ENCODE assay signal across 8 cellular contexts in the genomic region with DNA sequence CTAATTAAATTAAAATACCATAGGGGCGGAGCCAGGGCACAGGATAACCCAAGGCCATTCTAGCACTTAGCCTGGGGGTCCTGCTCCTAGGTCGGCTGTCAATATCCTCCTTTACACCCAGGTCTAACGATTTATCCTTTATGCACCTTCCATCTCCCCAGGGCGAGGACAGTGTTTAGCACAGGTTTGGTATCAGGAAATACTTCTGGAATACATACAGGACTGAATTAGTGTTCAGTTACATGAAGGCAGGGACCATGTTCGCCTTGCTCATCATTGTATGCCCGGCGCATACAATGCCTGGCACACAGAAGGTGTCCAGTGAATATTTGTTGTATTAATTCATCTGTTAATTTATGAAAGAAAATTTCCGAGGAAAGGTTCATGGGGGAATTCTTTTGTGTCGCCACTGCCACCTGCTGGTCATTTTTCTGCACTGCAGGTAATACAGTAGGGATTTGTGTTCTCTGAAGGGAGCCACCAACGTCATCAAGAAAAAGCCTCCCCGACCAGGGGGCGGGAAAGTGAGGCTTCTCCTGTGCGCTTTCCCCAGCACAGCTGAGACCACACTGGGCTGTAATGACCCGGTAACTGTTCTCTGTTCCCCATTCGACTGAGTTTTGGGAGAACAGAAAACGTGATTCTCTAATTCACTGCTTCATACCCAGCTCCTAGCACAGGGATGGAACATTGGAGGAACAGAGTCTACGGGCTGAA.
A peak's percentile ranks its signal among the peaks of the same experiment; 100 is the strongest.
DNase-seq lines count a peak whose midpoint lies in the region; ATAC-seq, FAIRE-seq and TF ChIP-seq lines count a peak whose summit lies in the region.

No MANE protein-coding gene starts in this region.

- H3K4me1 Mint-ChIP-seq in astrocyte (ENCODE audit: low read depth, unreplicated experiment), result no peaks in the 10 kb centered on the region

- H3K27ac Mint-ChIP-seq in astrocyte (ENCODE audit: unreplicated experiment), result peak overlapping the region; percentile 20

- no peak for FAIRE-seq in astrocyte (lab: Jason Lieb, UNC)

- H3K4me3 ChIP-seq in GM12865 (ENCODE audit: low read depth, low read length) (peak overlapping the region; percentile 12; the same call in 1 of the 2 replicates), astrocyte (ENCODE audit: insufficient read depth, low read depth, low read length) (peak overlapping the region; percentile 9), hepatocyte (no peak overlapping the region), retinal pigment epithelial cell (ENCODE audit: low read length) (peak overlapping the region; percentile 7)

- no peaks in the 10 kb centered on the region for H3K36me3 Mint-ChIP-seq in astrocyte (ENCODE audit: low read depth, unreplicated experiment)

- 12% methylated on average over 17 of the region's 17 CpGs for WGBS in hepatocyte (ENCODE audit: low lambda C conversion rate, missing lambda C conversion rate)

- H3K27me3 Mint-ChIP-seq in astrocyte (ENCODE audit: low read depth, unreplicated experiment), result peaks cover 7% of the 10 kb centered on the region

- H3K27me3 ChIP-seq in astrocyte (ENCODE audit: insufficient read depth, low read length), result peaks cover 10% of the 10 kb centered on the region
- H3K27me3 ChIP-seq in hepatocyte, result peaks cover 15% of the 10 kb centered on the region

- peaks cover 9% of the 10 kb centered on the region for H3K4me1 ChIP-seq in astrocyte (ENCODE audit: insufficient read depth, low read length)
- no peaks in the 10 kb centered on the region for H3K4me1 ChIP-seq in hepatocyte (ENCODE audit: insufficient read depth)

- H3K9me3 Mint-ChIP-seq in astrocyte (ENCODE audit: unreplicated experiment), result no peaks in the 10 kb centered on the region

- DNase-seq in GM12865 (ENCODE audit: low read depth) (peak; percentile 76), NCI-H1417 treated with DMSO at 0.1 percent for 48 hours (lab: John Stamatoyannopoulos, UW) (peak; percentile 5), T-helper 22 cell (ENCODE audit: low read depth) (peak; percentile 23), astrocyte (ENCODE audit: low read depth) (peak; percentile 39), hepatocyte (ENCODE audit: low spot score) (peak; percentile 78), retinal pigment epithelial cell (ENCODE audit: low read depth) (peak; percentile 19), GOT3 (lab: John Stamatoyannopoulos, UW) (no peak)

- peak overlapping the region; percentile 50 for H2AFZ ChIP-seq in astrocyte (ENCODE audit: low read depth, low read length)
- peak overlapping the region; percentile 10 for H2AFZ ChIP-seq in hepatocyte

- H3K4me2 ChIP-seq in astrocyte (ENCODE audit: low read length), result peak overlapping the region; percentile 82
- peak overlapping the region; percentile 68 for H3K4me2 ChIP-seq in hepatocyte

- no peaks in the 10 kb centered on the region for H4K20me1 ChIP-seq in astrocyte (ENCODE audit: insufficient read depth, low read length)
- H4K20me1 ChIP-seq in hepatocyte (ENCODE audit: insufficient read depth, poor library complexity, severe bottlenecking), result no peaks in the 10 kb centered on the region

- TF ChIP-seq CTCF in GM12865 (IDR thresholded peaks at IDR 0.05; ENCODE audit: insufficient read depth, low read depth, low read length, missing control alignments), result peak; percentile 86
- TF ChIP-seq CTCF in astrocyte (IDR thresholded peaks at IDR 0.05; ENCODE audit: insufficient read depth, low read depth, low read length), result peak; percentile 99
- TF ChIP-seq CTCF in hepatocyte (IDR thresholded peaks at IDR 0.05; ENCODE audit: poor library complexity), result peak; percentile 96
- peak; percentile 94 for TF ChIP-seq CTCF in retinal pigment epithelial cell (conservative IDR thresholded peaks at IDR 0.05; ENCODE audit: low read depth, low read length)

- no peak for ATAC-seq in GM19324 (IDR thresholded peaks at IDR 0.05; ENCODE audit: low FRiP score, unreplicated experiment)

- H3K36me3 ChIP-seq in astrocyte (ENCODE audit: insufficient read depth, low read length) (no peaks in the 10 kb centered on the region), hepatocyte (replicated peaks; ENCODE audit: insufficient read depth, low read depth) (no peaks in the 10 kb centered on the region)

- H3K9me2 ChIP-seq in hepatocyte (replicated peaks; ENCODE audit: insufficient read depth), result no peaks in the 10 kb centered on the region

- H3K9me3 ChIP-seq in astrocyte (ENCODE audit: insufficient read depth, low read depth, low read length), result no peaks in the 10 kb centered on the region
- no peaks in the 10 kb centered on the region for H3K9me3 ChIP-seq in hepatocyte (ENCODE audit: low read depth)

- no peak overlapping the region for H3K27ac ChIP-seq in astrocyte (ENCODE audit: low read depth, low read length)
- no peak overlapping the region for H3K27ac ChIP-seq in hepatocyte

- peak overlapping the region; percentile 39 for H3K9ac ChIP-seq in astrocyte (ENCODE audit: low read length)

- peak overlapping the region; percentile 1 for H3K4me3 Mint-ChIP-seq in astrocyte (ENCODE audit: unreplicated experiment)

- no peaks in the 10 kb centered on the region for H3K79me2 ChIP-seq in astrocyte (ENCODE audit: insufficient read depth, low read length)
- no peaks in the 10 kb centered on the region for H3K79me2 ChIP-seq in hepatocyte
